Comparison of ENCODE assay signal across 8 cellular contexts in the genomic region with DNA sequence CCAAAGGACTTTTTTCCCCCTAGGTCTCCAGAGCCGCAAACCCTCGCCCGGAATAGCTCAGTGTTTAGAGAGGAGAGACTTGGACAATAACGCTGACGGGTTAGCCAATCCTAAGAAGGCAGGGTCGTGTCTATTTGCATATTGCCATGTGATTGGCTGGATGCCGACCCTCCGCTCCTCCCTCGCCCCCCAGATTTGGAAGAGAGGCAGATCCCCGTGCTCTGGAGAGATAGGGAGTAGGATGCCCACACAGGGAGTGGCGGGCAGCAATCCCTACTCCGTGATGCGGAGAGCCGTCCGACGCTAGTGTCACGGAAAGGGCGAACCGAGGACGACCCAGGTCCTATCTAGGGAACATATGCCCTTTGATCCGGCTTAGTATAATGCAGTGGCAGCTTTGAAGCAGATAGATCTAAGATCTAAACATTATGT. TPM values are rescaled to one million over a fixed set of nuclear protein-coding genes. Genes with fewer than 3 reads are reported as not detected.
DNase-seq lines count a peak whose midpoint lies in the region; ATAC-seq and TF ChIP-seq lines count a peak whose summit lies in the region.

No MANE protein-coding gene starts in this region.

- H3K36me3 Mint-ChIP-seq in naive B cell, result peaks cover 0 to 6% of the 10 kb centered on the region in 2 donors

- H3K9me3 Mint-ChIP-seq in naive B cell, result no peaks in the 10 kb centered on the region

- peaks cover 67 to 95% (median 92%) of the 10 kb centered on the region in 3 donors for H3K27me3 Mint-ChIP-seq in naive B cell

- H3K4me3 ChIP-seq in choroid plexus epithelial cell (ENCODE audit: low read depth, low read length), result no peak overlapping the region

- no peak for TF ChIP-seq CTCF in choroid plexus epithelial cell (conservative IDR thresholded peaks at IDR 0.05; ENCODE audit: low read depth, low read length)

- ATAC-seq in naive B cell (ENCODE audit: low read depth in 2 of 2) (peak; percentile 13 to 26), GM18520 (IDR thresholded peaks at IDR 0.05; ENCODE audit: unreplicated experiment) (no peak)

- H3K4me1 Mint-ChIP-seq in naive B cell, result peaks cover 24 to 28% (median 27%) of the 10 kb centered on the region in 3 donors

- H3K4me3 Mint-ChIP-seq in naive B cell, result peak overlapping the region in 6 of 8 donors; percentile 3 to 84 (median 64)

- peak; percentile 15 for DNase-seq in HS-5 (ENCODE audit: low read depth)
- DNase-seq in NCI-H748 (lab: John Stamatoyannopoulos, UW; ENCODE audit: unreplicated experiment), result peak; percentile 94
- DNase-seq in choroid plexus epithelial cell (ENCODE audit: low read depth), result peak; percentile 30
- no peak for DNase-seq in naive B cell
- no peak for DNase-seq in cerebellum (ENCODE audit: low spot score)
- no peak for DNase-seq in stimulated activated CD4-positive, alpha-beta T cell treated with anti-CD3 and anti-CD28 coated beads, Interleukin-2, amount 100 ng/mL, for 48 hours
- no peak for DNase-seq in activated gamma-delta T cell treated with Interleukin-2 at 50 U/mL for 16 hours

- H3K27ac Mint-ChIP-seq in naive B cell, result no peak overlapping the region

RNA-seq across cellular contexts. Expression of gene WNT6, which starts 1.4 kb away (rescaled TPM):
- polyA plus RNA-seq in naive B cell (ENCODE audit: low read depth in 6 of 6), result under 1 TPM in 4 of 6 donors, not detected in 2; 0.44 to 0.79 (median 0.57) TPM
- total RNA-seq in cerebellum, result not detected

RNA-seq across cellular contexts. Expression of gene WNT10A, which starts 19.7 kb away (rescaled TPM):
- polyA plus RNA-seq in naive B cell (ENCODE audit: low read depth in 6 of 6), result 10 to 100 TPM in 3 of 6 donors, 1 to 10 TPM in 3; 6.4 to 23.9 (median 10.7) TPM
- 0.27 TPM for total RNA-seq in cerebellum

RNA-seq across cellular contexts. Expression of gene PRKAG3, which starts 29.4 kb away (rescaled TPM):
- polyA plus RNA-seq in naive B cell (ENCODE audit: low read depth in 6 of 6), result not detected
- not detected for total RNA-seq in cerebellum

Comparison
In these comparisons a context has a peak if more than half of its experiments do, and no peak if none do; other contexts are left out.
1. DNase-seq: peak in HS-5 (single experiment), NCI-H748 (single experiment) and choroid plexus epithelial cell (single experiment); none in naive B cell (single experiment), cerebellum (single experiment), stimulated activated CD4-positive, alpha-beta T cell treated with anti-CD3 and anti-CD28 coated beads, Interleukin-2, amount 100 ng/mL, for 48 hours (0 of 2) and activated gamma-delta T cell treated with Interleukin-2 at 50 U/mL for 16 hours (single experiment).